33 cellular contexts compared by ENCODE assay signal in the genomic region with DNA sequence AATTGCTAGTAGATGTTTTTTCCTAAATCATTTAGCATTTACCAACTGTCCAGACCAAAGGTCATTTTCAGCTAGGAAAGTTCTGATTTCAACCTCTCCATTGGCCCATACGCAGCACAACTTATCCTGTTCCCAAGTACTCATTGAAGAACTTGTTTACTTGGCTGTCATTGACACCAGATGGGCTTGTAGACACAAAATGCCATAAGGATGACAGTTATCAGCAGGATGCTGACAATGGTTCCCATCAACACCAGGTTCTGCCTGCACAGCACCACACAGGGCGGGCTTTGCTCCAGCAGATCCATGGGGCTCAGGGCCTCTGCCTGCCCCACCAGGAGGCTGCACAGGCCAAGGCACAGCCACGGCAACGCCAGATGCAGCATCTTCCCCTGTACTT. TPM values are rescaled to one million over a fixed set of nuclear protein-coding genes. Genes with fewer than 3 reads are reported as not detected.
A peak's percentile ranks its signal among the peaks of the same experiment; 100 is the strongest.
DNase-seq lines count a peak whose midpoint lies in the region; ATAC-seq and TF ChIP-seq lines count a peak whose summit lies in the region.
"Had no signal": no experiment of that assay in that cellular context is flagged by ENCODE, and none has a peak within 500 bp of the region (broad histone marks: within the 10 kb centered on the region; RNA-seq: fewer than 3 reads in every experiment).

No MANE protein-coding gene starts in this region.

- peaks cover 2% of the 10 kb centered on the region for H3K4me1 Mint-ChIP-seq in T-helper 17 cell
- H3K4me1 Mint-ChIP-seq in activated CD4-positive, alpha-beta T cell treated with anti-CD3 and anti-CD28 coated beads, Interleukin-2, amount 10 ng/mL, durations not matched to agents 24 days and 14 days, result no peaks in the 10 kb centered on the region
- no peaks in the 10 kb centered on the region for H3K4me1 Mint-ChIP-seq in CD8-positive, alpha-beta T cell (ENCODE audit: low read depth)
- H3K4me1 Mint-ChIP-seq: nephron progenitor cell had no signal

- peak overlapping the region; percentile 53 for H3K27ac Mint-ChIP-seq in T-helper 17 cell
- H3K27ac Mint-ChIP-seq in activated CD4-positive, alpha-beta T cell treated with anti-CD3 and anti-CD28 coated beads, Interleukin-2, amount 10 ng/mL, durations not matched to agents 24 days and 14 days, result no peak overlapping the region
- H3K27ac Mint-ChIP-seq in CD8-positive, alpha-beta T cell, result no peak overlapping the region
- H3K27ac Mint-ChIP-seq: activated CD8-positive, alpha-beta T cell treated with anti-CD3 and anti-CD28 coated beads for 36 hours; activated T-helper 1 cell treated with anti-CD3 and anti-CD28 coated beads, Interleukin-12 subunit alpha, Interleukin-12 subunit beta, Interleukin-2, Interleukin-4 antibody, amounts not matched to agents 30 ng/mL and 10 ng/mL and 1 ng/mL, durations not matched to agents 14 hours and 24 hours and 36 hours; memory B cell; nephron progenitor cell had no signal

- DNase-seq in AG04450 (ENCODE audit: low read depth, low spot score) (no peak), Ammon's horn (ENCODE audit: low spot score) (peak; percentile 50), T-helper 17 cell (no peak), foreskin fibroblast (peak; percentile 46 to 67)
- no peak for DNase-seq in activated CD4-positive, alpha-beta T cell treated with anti-CD3 and anti-CD28 coated beads, Interleukin-2, amount 10 ng/mL, durations not matched to agents 24 days and 14 days
- no peak for DNase-seq in activated CD4-positive, alpha-beta T cell treated with anti-CD3 and anti-CD28 coated beads, Interleukin-2, amount 50 U/mL, for 4 hours
- no peak for DNase-seq in CD8-positive, alpha-beta T cell
- DNase-seq: activated CD4-positive, alpha-beta T cell treated with anti-CD3 and anti-CD28 coated beads for 1 hour; activated CD8-positive, alpha-beta memory T cell treated with anti-CD3 and anti-CD28 coated beads, Interleukin-2, amount 50 U/mL, for 48 hours; activated CD8-positive, alpha-beta T cell treated with anti-CD3 and anti-CD28 coated beads for 36 hours; activated naive CD4-positive, alpha-beta T cell treated with Interleukin-2 at 50 U/mL for 16 hours; esophagus squamous epithelium; hypothalamus; KG1; MG63; NCI-H1105 treated with DMSO at 0.1 percent for 48 hours; NCI-H2029; NCI-H2227 treated with DMSO at 0.1 percent for 48 hours; NCI-H774; nephron progenitor cell; ovary; Peyer's patch; SHP77 treated with DMSO at 0.1 percent for 48 hours; stimulated activated naive CD8-positive, alpha-beta T cell treated with anti-CD3 and anti-CD28 coated beads, Interleukin-15, Interleukin-2, amounts not matched to agents 100 U/mL and 50 U/mL, for 24 hours; testis had no signal

- CTCF ChIA-PET in AG04450 (lab: Charles Lee), result interaction anchor here (0.6 kb wide), 1 partner anchor 19 kb away, joined by 3 read pairs; no protein-coding TSS in a partner anchor
- CTCF ChIA-PET in CD8-positive, alpha-beta T cell (lab: Charles Lee), result no interaction called here

- H3K9me3 Mint-ChIP-seq in activated CD4-positive, alpha-beta T cell treated with anti-CD3 and anti-CD28 coated beads, Interleukin-2, amount 10 ng/mL, durations not matched to agents 24 days and 14 days, result peaks cover 3% of the 10 kb centered on the region
- no peaks in the 10 kb centered on the region for H3K9me3 Mint-ChIP-seq in CD8-positive, alpha-beta T cell
- H3K9me3 Mint-ChIP-seq: activated CD8-positive, alpha-beta T cell treated with anti-CD3 and anti-CD28 coated beads for 36 hours; activated T-helper 1 cell treated with anti-CD3 and anti-CD28 coated beads, Interleukin-12 subunit alpha, Interleukin-12 subunit beta, Interleukin-2, Interleukin-4 antibody, amounts not matched to agents 30 ng/mL and 10 ng/mL and 1 ng/mL, durations not matched to agents 14 hours and 24 hours and 36 hours; memory B cell had no signal

- H3K27me3 ChIP-seq in AG04450 (ENCODE audit: control insufficient read depth, insufficient read depth, low read length), result no peaks in the 10 kb centered on the region
- H3K27me3 ChIP-seq in CD8-positive, alpha-beta T cell (ENCODE audit: insufficient read depth, low read length), result no peaks in the 10 kb centered on the region
- H3K27me3 ChIP-seq: esophagus squamous epithelium, MG63, ovary, Peyer's patch, testis had no signal

- H3K36me3 Mint-ChIP-seq in T-helper 17 cell (ENCODE audit: low read depth), result peaks cover 8% of the 10 kb centered on the region
- peaks cover 36% of the 10 kb centered on the region for H3K36me3 Mint-ChIP-seq in activated CD4-positive, alpha-beta T cell treated with anti-CD3 and anti-CD28 coated beads, Interleukin-2, amount 10 ng/mL, durations not matched to agents 24 days and 14 days (ENCODE audit: low read depth)
- peaks cover 44% of the 10 kb centered on the region for H3K36me3 Mint-ChIP-seq in CD8-positive, alpha-beta T cell

- no peaks in the 10 kb centered on the region for H3K27me3 Mint-ChIP-seq in T-helper 17 cell
- no peaks in the 10 kb centered on the region for H3K27me3 Mint-ChIP-seq in activated CD4-positive, alpha-beta T cell treated with anti-CD3 and anti-CD28 coated beads, Interleukin-2, amount 10 ng/mL, durations not matched to agents 24 days and 14 days
- no peaks in the 10 kb centered on the region for H3K27me3 Mint-ChIP-seq in CD8-positive, alpha-beta T cell (ENCODE audit: low read depth)
- H3K27me3 Mint-ChIP-seq: activated CD8-positive, alpha-beta T cell treated with anti-CD3 and anti-CD28 coated beads for 36 hours; memory B cell had no signal

- intact Hi-C loops in activated CD4-positive, alpha-beta T cell treated with anti-CD3 and anti-CD28 coated beads, Interleukin-2, amount 10 ng/mL, durations not matched to agents 24 days and 14 days (cut with micrococcal nuclease), result no loop called here
- intact Hi-C loops in CD8-positive, alpha-beta T cell (cut with DNase I, micrococcal nuclease), result loop anchor here in 1 of 2 experiments (5.0 kb wide), 1 partner anchor 39 kb away; no protein-coding TSS in a partner anchor

- no peak overlapping the region for H3K4me3 ChIP-seq in AG04450 (ENCODE audit: low read depth, low read length)
- no peak overlapping the region for H3K4me3 ChIP-seq in foreskin fibroblast (ENCODE audit: low read depth in 1 of 2, low read length in 2 of 2)
- H3K4me3 ChIP-seq in CD8-positive, alpha-beta T cell (ENCODE audit: low read depth, low read length), result no peak overlapping the region
- H3K4me3 ChIP-seq: esophagus squamous epithelium, MG63, ovary, Peyer's patch, smooth muscle cell, testis had no signal

- H3K9me3 ChIP-seq in AG04450 (ENCODE audit: control insufficient read depth, insufficient read depth, low read length) (peaks cover 9% of the 10 kb centered on the region), T-helper 17 cell (ENCODE audit: control insufficient read depth, low read length, poor library complexity, severe bottlenecking) (no peaks in the 10 kb centered on the region)
- H3K9me3 ChIP-seq in CD8-positive, alpha-beta T cell (ENCODE audit: low read length), result no peaks in the 10 kb centered on the region
- H3K9me3 ChIP-seq: esophagus squamous epithelium, ovary, Peyer's patch, testis had no signal

- H3K4me1 ChIP-seq in CD8-positive, alpha-beta T cell (ENCODE audit: insufficient read depth, low read length), result no peaks in the 10 kb centered on the region
- H3K4me1 ChIP-seq: esophagus squamous epithelium, Peyer's patch, testis had no signal

- no peak for ATAC-seq in T-helper 17 cell
- ATAC-seq in CD8-positive, alpha-beta T cell, result no peak
- ATAC-seq: activated CD8-positive, alpha-beta T cell treated with anti-CD3 and anti-CD28 coated beads for 36 hours; stimulated activated naive CD8-positive, alpha-beta T cell treated with anti-CD3 and anti-CD28 coated beads, Interleukin-15, Interleukin-2, amounts not matched to agents 100 U/mL and 50 U/mL, for 24 hours had no signal

- no peak overlapping the region for H3K4me3 Mint-ChIP-seq in T-helper 17 cell
- no peak overlapping the region for H3K4me3 Mint-ChIP-seq in activated CD4-positive, alpha-beta T cell treated with anti-CD3 and anti-CD28 coated beads, Interleukin-2, amount 10 ng/mL, durations not matched to agents 24 days and 14 days
- H3K4me3 Mint-ChIP-seq in CD8-positive, alpha-beta T cell, result no peak overlapping the region
- H3K4me3 Mint-ChIP-seq: activated CD8-positive, alpha-beta T cell treated with anti-CD3 and anti-CD28 coated beads for 36 hours; activated T-helper 1 cell treated with anti-CD3 and anti-CD28 coated beads, Interleukin-12 subunit alpha, Interleukin-12 subunit beta, Interleukin-2, Interleukin-4 antibody, amounts not matched to agents 30 ng/mL and 10 ng/mL and 1 ng/mL, durations not matched to agents 14 hours and 24 hours and 36 hours; memory B cell; nephron progenitor cell had no signal

- TF ChIP-seq CTCF in AG04450 (IDR thresholded peaks at IDR 0.05; ENCODE audit: low read depth, low read length), result no peak
- no peak for TF ChIP-seq CTCF in foreskin fibroblast (IDR thresholded peaks at IDR 0.05; ENCODE audit: low read depth, low read length)
- TF ChIP-seq CTCF in CD8-positive, alpha-beta T cell (IDR thresholded peaks at IDR 0.05), result no peak

- peaks cover 8% of the 10 kb centered on the region for H3K36me3 ChIP-seq in CD8-positive, alpha-beta T cell (ENCODE audit: insufficient read depth, low read length)
- H3K36me3 ChIP-seq: ovary had no signal

- peak overlapping the region; percentile 2 for H3K27ac ChIP-seq in AG04450 (ENCODE audit: low read depth, low read length)
- no peak overlapping the region for H3K27ac ChIP-seq in CD8-positive, alpha-beta T cell (ENCODE audit: low read depth, low read length)
- H3K27ac ChIP-seq: esophagus squamous epithelium, ovary, Peyer's patch, testis had no signal

- POLR2A ChIA-PET in AG04450 (lab: Yijun Ruan, JAX), result no interaction called here
- POLR2A ChIA-PET in CD8-positive, alpha-beta T cell (lab: Charles Lee), result interaction anchor here (0.6 kb wide), 1 partner anchor 15 kb away, joined by 3 read pairs; no protein-coding TSS in a partner anchor

RNA-seq across cellular contexts. Expression of a gene that starts 36.5 kb away (rescaled TPM):
- not detected in 2 replicates for polyA plus RNA-seq in AG04450 (2011; rRNA removed)
- not detected in 2 replicates for polyA minus RNA-seq in AG04450 (2011; rRNA and poly(A)+ RNA removed)
- not detected for total RNA-seq in T-helper 17 cell
- not detected in 2 replicates for total RNA-seq in activated CD4-positive, alpha-beta T cell treated with anti-CD3 and anti-CD28 coated beads, Interleukin-2, amount 10 ng/mL, durations not matched to agents 24 days and 14 days
- total RNA-seq in CD8-positive, alpha-beta T cell, result not detected
- total RNA-seq: A673; activated CD8-positive, alpha-beta T cell treated with anti-CD3 and anti-CD28 coated beads for 36 hours; activated T-helper 1 cell treated with anti-CD3 and anti-CD28 coated beads, Interleukin-12 subunit alpha, Interleukin-12 subunit beta, Interleukin-2, Interleukin-4 antibody, amounts not matched to agents 30 ng/mL and 10 ng/mL and 1 ng/mL, durations not matched to agents 14 hours and 24 hours and 36 hours; dermis microvascular lymphatic vessel endothelial cell; esophagus squamous epithelium; H4; HT1080; ovary; Peyer's patch; smooth muscle cell; ureter had no signal
- polyA plus RNA-seq: ovary, smooth muscle cell had no signal

RNA-seq across cellular contexts. Expression of a gene that starts 42.3 kb away (rescaled TPM):
- 60.5 and 63.1 TPM in 2 replicates for polyA plus RNA-seq in AG04450 (2011; rRNA removed)
- 72.8 and 75.4 TPM in 2 replicates for polyA minus RNA-seq in AG04450 (2011; rRNA and poly(A)+ RNA removed)
- 10 to 100 TPM; 23.1 to 27.4 TPM for total RNA-seq in T-helper 17 cell
- total RNA-seq in activated CD4-positive, alpha-beta T cell treated with anti-CD3 and anti-CD28 coated beads, Interleukin-2, amount 10 ng/mL, durations not matched to agents 24 days and 14 days, result 66.0 and 67.6 TPM in 2 replicates
- 10 to 100 TPM; 11.3 to 16.0 TPM for total RNA-seq in CD8-positive, alpha-beta T cell

Comparison
In these comparisons a context has a peak if more than half of its experiments do, and no peak if none do; other contexts are left out.
1. DNase-seq: peak in Ammon's horn (single experiment) and foreskin fibroblast (2 of 2); none in AG04450 (single experiment), T-helper 17 cell (0 of 3), activated CD4-positive, alpha-beta T cell treated with anti-CD3 and anti-CD28 coated beads, Interleukin-2, amount 10 ng/mL, durations not matched to agents 24 days and 14 days (single experiment), activated CD4-positive, alpha-beta T cell treated with anti-CD3 and anti-CD28 coated beads, Interleukin-2, amount 50 U/mL, for 4 hours (0 of 2) and CD8-positive, alpha-beta T cell (0 of 7).